14 cellular contexts compared by ENCODE assay signal in genomic region chr11:48210052-48210451, GRCh38. TPM values are rescaled to one million over a fixed set of nuclear protein-coding genes. Genes with fewer than 3 reads are reported as not detected.
DNase-seq lines count a peak whose midpoint lies in the region; ATAC-seq and TF ChIP-seq lines count a peak whose summit lies in the region.
"Had no signal": no experiment of that assay in that cellular context is flagged by ENCODE, and none has a peak within 500 bp of the region (broad histone marks: within the 10 kb centered on the region; RNA-seq: fewer than 3 reads in every experiment).

No MANE protein-coding gene starts in this region.

- H3K27ac ChIP-seq in GM23338 (ENCODE audit: low read depth) (no peak overlapping the region), PC-9 (no peak overlapping the region)
- H3K27ac ChIP-seq: HL-60 had no signal

- DNase-seq in BJ (ENCODE audit: low read depth) (no peak), GM23338 (ENCODE audit: low spot score) (peak; percentile 1), PC-9 (peak in 1 of 2 experiments; percentile 3), foreskin fibroblast (no peak), NCI-H1105 (lab: John Stamatoyannopoulos, UW) (no peak), NCI-H510A treated with DMSO at 0.1 percent for 48 hours (lab: John Stamatoyannopoulos, UW) (no peak), A172 (ENCODE audit: low spot score) (no peak)
- DNase-seq: activated naive CD4-positive, alpha-beta T cell treated with anti-CD3 and anti-CD28 coated beads for 36 hours; hypothalamus had no signal

- no peak for ATAC-seq in GM23338
- ATAC-seq in HG03196 (IDR thresholded peaks at IDR 0.05; ENCODE audit: unreplicated experiment): no peak

- H3F3A ChIP-seq in GM23338 (replicated peaks; ENCODE audit: low read depth) (no peaks in the 10 kb centered on the region), PC-9 (ENCODE audit: insufficient read depth, low read depth) (no peaks in the 10 kb centered on the region)

- H4K20me1 ChIP-seq in GM23338 (replicated peaks; ENCODE audit: insufficient read depth) (no peaks in the 10 kb centered on the region), PC-9 (ENCODE audit: insufficient read depth) (no peaks in the 10 kb centered on the region)

- H3K9me2 ChIP-seq in GM23338 (ENCODE audit: insufficient read depth): no peaks in the 10 kb centered on the region
- no peaks in the 10 kb centered on the region for H3K9me2 ChIP-seq in PC-9 (ENCODE audit: insufficient read depth)

- H3K36me3 ChIP-seq in BJ (ENCODE audit: control insufficient read depth, insufficient read depth, low read length) (no peaks in the 10 kb centered on the region), GM23338 (ENCODE audit: insufficient read depth) (peaks cover 7% of the 10 kb centered on the region; the same call in 1 of the 2 replicates), PC-9 (ENCODE audit: low read depth) (no peaks in the 10 kb centered on the region)
- H3K36me3 ChIP-seq: HAP-1 had no signal

- peaks cover 90% of the 10 kb centered on the region for H3K9me3 Mint-ChIP-seq in GM23338
- H3K9me3 Mint-ChIP-seq: activated naive CD4-positive, alpha-beta T cell treated with anti-CD3 and anti-CD28 coated beads for 36 hours; dendritic cell treated with granulocyte-macrophage colony-stimulating factor and Interleukin-4, amounts not matched to agents 40 ng/mL and 50 ng/mL, for 4 days had no signal

- CTCF ChIA-PET in BJ (lab: Yijun Ruan, JAX): interaction anchor here (1.5 to 1.9 kb wide), 2 partner anchors 8 to 37 kb away, joined by 5 to 6 read pairs; no protein-coding TSS in a partner anchor
- CTCF ChIA-PET in PC-9 (lab: Charles Lee): no interaction called here

- no peaks in the 10 kb centered on the region for H3K9me3 ChIP-seq in PC-9 (ENCODE audit: insufficient read depth, low read depth)
- H3K9me3 ChIP-seq: HAP-1 had no signal

- peak; percentile 29; the same call in 1 of the 2 replicates for TF ChIP-seq CTCF in BJ (IDR thresholded peaks at IDR 0.05; ENCODE audit: insufficient read depth, low read depth, low read length)
- peak in 1 of 2 experiments; percentile 26; a peak in 1 of 4 replicates for TF ChIP-seq CTCF in GM23338 (conservative IDR thresholded peaks at IDR 0.05; ENCODE audit: low read depth in 2 of 2)
- TF ChIP-seq CTCF in PC-9 (conservative IDR thresholded peaks at IDR 0.05): peak; percentile 56
- peak; percentile 20 for TF ChIP-seq CTCF in foreskin fibroblast (IDR thresholded peaks at IDR 0.05; ENCODE audit: low read depth, low read length)

- H3K27me3 ChIP-seq in BJ (ENCODE audit: control insufficient read depth, insufficient read depth, low read length): no peaks in the 10 kb centered on the region
- no peaks in the 10 kb centered on the region for H3K27me3 ChIP-seq in GM23338 (ENCODE audit: insufficient read depth)
- peaks cover 41% of the 10 kb centered on the region for H3K27me3 ChIP-seq in PC-9 (ENCODE audit: insufficient read depth, low read depth)

- H3K4me1 ChIP-seq in GM23338 (ENCODE audit: insufficient read depth): no peaks in the 10 kb centered on the region
- no peaks in the 10 kb centered on the region for H3K4me1 ChIP-seq in PC-9 (replicated peaks; ENCODE audit: insufficient read depth)
- H3K4me1 ChIP-seq: HAP-1 had no signal

- POLR2A ChIA-PET in BJ (lab: Charles Lee) (no interaction called here), PC-9 (lab: Charles Lee; ENCODE audit: unreplicated experiment) (no interaction called here)

- H3K4me3 ChIP-seq in BJ (ENCODE audit: low read depth, low read length): no peak overlapping the region
- H3K4me3 ChIP-seq in GM23338: no peak overlapping the region
- H3K4me3 ChIP-seq in PC-9: no peak overlapping the region
- no peak overlapping the region for H3K4me3 ChIP-seq in foreskin fibroblast (ENCODE audit: low read depth in 1 of 2, low read length in 2 of 2)
- H3K4me3 ChIP-seq: HAP-1 had no signal

- peaks cover 17% of the 10 kb centered on the region for H3K36me3 Mint-ChIP-seq in GM23338 (ENCODE audit: low read depth)

- H3K4me2 ChIP-seq in GM23338: no peak overlapping the region
- H3K4me2 ChIP-seq in PC-9: no peak overlapping the region

- no peaks in the 10 kb centered on the region for H3K4me1 Mint-ChIP-seq in GM23338

- no peaks in the 10 kb centered on the region for H3K27me3 Mint-ChIP-seq in GM23338 (ENCODE audit: insufficient read depth, low read depth, poor library complexity)

- H2AFZ ChIP-seq in GM23338 (no peak overlapping the region), PC-9 (no peak overlapping the region)

- BruUV-seq in PC-9 (replicated peaks; lab: Mats Ljungman, UMichigan): no TSS peak

- intact Hi-C loops in PC-9 (cut with micrococcal nuclease; ENCODE audit: unreplicated experiment): no loop called here

- no peak overlapping the region for H3K4me3 Mint-ChIP-seq in GM23338
- H3K4me3 Mint-ChIP-seq: activated naive CD4-positive, alpha-beta T cell treated with anti-CD3 and anti-CD28 coated beads for 36 hours; dendritic cell treated with granulocyte-macrophage colony-stimulating factor and Interleukin-4, amounts not matched to agents 40 ng/mL and 50 ng/mL, for 4 days had no signal

- H3K79me2 ChIP-seq in GM23338 (replicated peaks; ENCODE audit: insufficient read depth) (no peaks in the 10 kb centered on the region), PC-9 (ENCODE audit: low read depth) (no peaks in the 10 kb centered on the region)

- H3K27ac Mint-ChIP-seq in GM23338: no peak overlapping the region
- H3K27ac Mint-ChIP-seq: activated naive CD4-positive, alpha-beta T cell treated with anti-CD3 and anti-CD28 coated beads for 36 hours; dendritic cell treated with granulocyte-macrophage colony-stimulating factor and Interleukin-4, amounts not matched to agents 40 ng/mL and 50 ng/mL, for 4 days had no signal

TF ChIP-seq in GM23338, 12 proteins besides CTCF, POLR2A, EP300 and RAD21 (continues in another document):
- TF ChIP-seq JUNB (IDR thresholded peaks at IDR 0.05; ENCODE audit: unreplicated experiment) (no peak), ZNF114 (CRISPR knock-in tag; IDR thresholded peaks at IDR 0.05) (no peak), ETS1 (IDR thresholded peaks at IDR 0.05) (no peak), EZH2 (IDR thresholded peaks at IDR 0.05; ENCODE audit: low read depth, unreplicated experiment) (no peak), REST (IDR thresholded peaks at IDR 0.05; ENCODE audit: unreplicated experiment) (no peak)

RNA-seq across cellular contexts. Expression of gene OR4B1, which starts 6.6 kb away (rescaled TPM):
- polyA plus RNA-seq in BJ (2011; rRNA removed): not detected in 2 replicates
- polyA minus RNA-seq in BJ (2011; rRNA and poly(A)+ RNA removed): not detected in 2 replicates
- not detected in 2 replicates for total RNA-seq in GM23338 (2014; rRNA removed; shearing (Covaris generic))
- polyA plus RNA-seq in GM23338 (2016; fragmentation: Nextera tagmentation; extraction: Ambion mirVana): not detected in 2 replicates
- total RNA-seq in PC-9 (2021): not detected in 2 replicates
- total RNA-seq in A172 (2014; rRNA removed; shearing (Covaris generic)): not detected in 2 replicates
- total RNA-seq: activated naive CD4-positive, alpha-beta T cell treated with anti-CD3 and anti-CD28 coated beads for 36 hours; renal cortical epithelial cell had no signal

RNA-seq across cellular contexts. Expression of gene OR4X2, which starts 34.9 kb away (rescaled TPM):
- polyA plus RNA-seq in BJ (2011; rRNA removed) (not detected in 2 replicates), GM23338 (2016; fragmentation: Nextera tagmentation; extraction: Ambion mirVana) (not detected in 2 replicates)
- polyA minus RNA-seq in BJ (2011; rRNA and poly(A)+ RNA removed): not detected in 2 replicates
- not detected in 2 replicates for total RNA-seq in GM23338 (2014; rRNA removed; shearing (Covaris generic))
- not detected in 2 replicates for total RNA-seq in PC-9 (2021)
- not detected in 2 replicates for total RNA-seq in A172 (2014; rRNA removed; shearing (Covaris generic))
- total RNA-seq: activated naive CD4-positive, alpha-beta T cell treated with anti-CD3 and anti-CD28 coated beads for 36 hours; renal cortical epithelial cell had no signal

RNA-seq across cellular contexts. Expression of gene OR4X1, which starts 53.6 kb away (rescaled TPM):
- polyA plus RNA-seq in BJ (2011; rRNA removed) (not detected in 2 replicates), GM23338 (2016; fragmentation: Nextera tagmentation; extraction: Ambion mirVana) (not detected in 2 replicates)
- not detected in 2 replicates for polyA minus RNA-seq in BJ (2011; rRNA and poly(A)+ RNA removed)
- not detected in 2 replicates for total RNA-seq in GM23338 (2014; rRNA removed; shearing (Covaris generic))
- total RNA-seq in PC-9 (2021): not detected in 2 replicates
- total RNA-seq in A172 (2014; rRNA removed; shearing (Covaris generic)): not detected in 2 replicates
- total RNA-seq: activated naive CD4-positive, alpha-beta T cell treated with anti-CD3 and anti-CD28 coated beads for 36 hours; renal cortical epithelial cell had no signal
